In the genomic region with DNA sequence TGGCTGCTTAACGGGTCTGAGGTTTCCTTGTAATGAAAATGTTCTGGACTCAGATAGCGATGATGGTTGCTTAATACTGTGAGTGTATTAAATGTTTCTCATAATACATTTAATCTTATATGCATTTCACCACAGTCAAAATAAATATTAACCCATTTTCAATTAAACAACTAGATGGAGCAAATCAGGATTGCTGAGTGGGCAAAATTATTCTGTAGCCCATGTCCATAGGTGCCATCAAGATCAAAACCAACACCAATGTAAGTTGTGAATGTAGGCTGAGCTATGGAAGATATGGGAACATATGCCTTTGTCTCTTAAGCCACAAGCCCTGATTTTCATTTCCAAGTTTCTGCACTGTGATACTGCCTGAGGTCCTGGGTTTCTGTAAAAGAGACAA, we compare ENCODE assay signal across 32 cellular contexts.
"Had no signal": no experiment of that assay in that cellular context is flagged by ENCODE, and none has a peak within 500 bp of the region (broad histone marks: within the 10 kb centered on the region; RNA-seq: fewer than 3 reads in every experiment).

No MANE protein-coding gene starts in this region.

- H3K9me3 ChIP-seq: ovary, psoas muscle, suprapubic skin, testis, tibial artery, transverse colon, upper lobe of right lung, uterus had no signal

- H3K36me3 ChIP-seq: neural progenitor cell, ovary, spleen, suprapubic skin, tibial artery, transverse colon, upper lobe of right lung, uterus had no signal

- H3K4me2 ChIP-seq: neural progenitor cell, smooth muscle cell had no signal

- H3K27me3 Mint-ChIP-seq: stimulated activated memory B cell treated with anti-CD40 and anti-IgM and Interleukin-4, amounts not matched to agents 10 μg/mL and 1 μg/mL and 100 μg/mL, for 72 hours; stimulated activated naive CD8-positive, alpha-beta T cell treated with anti-CD3 and anti-CD28 coated beads, Interleukin-15, amount 100 ng/mL, for 72 hours had no signal

- H3K27me3 ChIP-seq: neural progenitor cell, ovary, spleen, suprapubic skin, testis, tibial artery, transverse colon, upper lobe of right lung, uterus had no signal

- H3K27ac ChIP-seq: neural progenitor cell, ovary, parathyroid adenoma, psoas muscle, skin epidermis, spleen, suprapubic skin, testis, tibial artery, transverse colon, upper lobe of right lung, uterus had no signal

- H3K9ac ChIP-seq: neural progenitor cell, parathyroid adenoma had no signal

- H3K79me2 ChIP-seq: parathyroid adenoma had no signal

- H3K9me3 Mint-ChIP-seq: natural killer cell treated with Interleukin-12 subunit alpha and Interleukin-12 subunit beta and Interleukin-15 and Interleukin-18, amount 100 ng/mL, for 72 hours; nephron progenitor cell; neural progenitor cell; type B pancreatic cell had no signal

- H3K27ac Mint-ChIP-seq: naive thymus-derived CD8-positive, alpha-beta T cell; natural killer cell treated with Interleukin-12 subunit alpha and Interleukin-12 subunit beta and Interleukin-15 and Interleukin-18, amount 100 ng/mL, for 72 hours; nephron progenitor cell; neural progenitor cell; progenitor cell of endocrine pancreas; stimulated activated memory B cell treated with anti-CD40 and anti-IgM and Interleukin-4, amounts not matched to agents 10 μg/mL and 1 μg/mL and 100 μg/mL, for 72 hours; type B pancreatic cell had no signal

- H2AFZ ChIP-seq: neural progenitor cell, parathyroid adenoma had no signal

- DNase-seq: naive thymus-derived CD8-positive, alpha-beta T cell; nephron progenitor cell; occipital lobe; ovary; posterior cingulate gyrus; psoas muscle; right cardiac atrium; spleen; stimulated activated CD4-positive, alpha-beta T cell treated with anti-CD3 and anti-CD28 coated beads, Interleukin-12 subunit alpha, Interleukin-12 subunit beta, amount 100 ng/mL, for 4 hours; stimulated activated CD4-positive, alpha-beta T cell treated with anti-CD3 and anti-CD28 coated beads, Interleukin-1b, Interleukin-23, amount 100 ng/mL, for 48 hours; stimulated activated CD4-positive, alpha-beta T cell treated with anti-CD3 and anti-CD28 coated beads, Interleukin-4, amount 100 ng/mL, for 1 hour; stimulated activated CD4-positive, alpha-beta T cell treated with anti-CD3 and anti-CD28 coated beads, Interleukin-4, amount 100 ng/mL, for 4 hours; stimulated activated CD8-positive, alpha-beta memory T cell treated with anti-CD3 and anti-CD28 coated beads, Interleukin-4, amount 100 ng/mL, for 48 hours; stimulated activated naive CD4-positive, alpha-beta T cell; stimulated activated naive CD8-positive, alpha-beta T cell treated with anti-CD3 and anti-CD28 coated beads, Interleukin-15, amount 100 ng/mL, for 72 hours; stimulated activated naive CD8-positive, alpha-beta T cell treated with anti-CD3 and anti-CD28 coated beads, Interleukin-15, Interleukin-2, amounts not matched to agents 100 U/mL and 50 U/mL, for 24 hours; substantia nigra; testis; tibial artery; transverse colon; upper lobe of right lung; uterus had no signal

- H3K4me3 ChIP-seq: neural progenitor cell, ovary, psoas muscle, skin epidermis, smooth muscle cell, spleen, suprapubic skin, testis, tibial artery, transverse colon, upper lobe of right lung, uterus had no signal

- ATAC-seq: naive thymus-derived CD8-positive, alpha-beta T cell; natural killer cell treated with Interleukin-12 subunit alpha and Interleukin-12 subunit beta and Interleukin-15 and Interleukin-18, amount 100 ng/mL, for 72 hours; psoas muscle; right cardiac atrium; sciatic nerve; stimulated activated memory B cell treated with anti-CD40 and anti-IgM and Interleukin-4, amounts not matched to agents 10 μg/mL and 1 μg/mL and 100 μg/mL, for 72 hours; stimulated activated naive CD8-positive, alpha-beta T cell treated with anti-CD3 and anti-CD28 coated beads, Interleukin-15, amount 100 ng/mL, for 72 hours; stimulated activated naive CD8-positive, alpha-beta T cell treated with anti-CD3 and anti-CD28 coated beads, Interleukin-15, Interleukin-2, amounts not matched to agents 100 U/mL and 50 U/mL, for 24 hours; upper lobe of right lung had no signal

- H3K4me1 Mint-ChIP-seq: naive thymus-derived CD8-positive, alpha-beta T cell; nephron progenitor cell; neural progenitor cell; stimulated activated memory B cell treated with anti-CD40 and anti-IgM and Interleukin-4, amounts not matched to agents 10 μg/mL and 1 μg/mL and 100 μg/mL, for 72 hours; stimulated activated naive CD8-positive, alpha-beta T cell treated with anti-CD3 and anti-CD28 coated beads, Interleukin-15, amount 100 ng/mL, for 72 hours had no signal

- H3K36me3 Mint-ChIP-seq: natural killer cell treated with Interleukin-12 subunit alpha and Interleukin-12 subunit beta and Interleukin-15 and Interleukin-18, amount 100 ng/mL, for 72 hours; neural progenitor cell; stimulated activated memory B cell treated with anti-CD40 and anti-IgM and Interleukin-4, amounts not matched to agents 10 μg/mL and 1 μg/mL and 100 μg/mL, for 72 hours; type B pancreatic cell had no signal

- H3K4me3 Mint-ChIP-seq: naive thymus-derived CD8-positive, alpha-beta T cell; natural killer cell treated with Interleukin-12 subunit alpha and Interleukin-12 subunit beta and Interleukin-15 and Interleukin-18, amount 100 ng/mL, for 72 hours; nephron progenitor cell; neural progenitor cell; stimulated activated memory B cell treated with anti-CD40 and anti-IgM and Interleukin-4, amounts not matched to agents 10 μg/mL and 1 μg/mL and 100 μg/mL, for 72 hours; stimulated activated naive CD8-positive, alpha-beta T cell treated with anti-CD3 and anti-CD28 coated beads, Interleukin-15, amount 100 ng/mL, for 72 hours; type B pancreatic cell had no signal

- H3K4me1 ChIP-seq: neural progenitor cell, parathyroid adenoma, psoas muscle, spleen, suprapubic skin, testis, tibial artery, transverse colon, upper lobe of right lung, uterus had no signal
